12 cellular contexts compared by ENCODE assay signal in the genomic region with DNA sequence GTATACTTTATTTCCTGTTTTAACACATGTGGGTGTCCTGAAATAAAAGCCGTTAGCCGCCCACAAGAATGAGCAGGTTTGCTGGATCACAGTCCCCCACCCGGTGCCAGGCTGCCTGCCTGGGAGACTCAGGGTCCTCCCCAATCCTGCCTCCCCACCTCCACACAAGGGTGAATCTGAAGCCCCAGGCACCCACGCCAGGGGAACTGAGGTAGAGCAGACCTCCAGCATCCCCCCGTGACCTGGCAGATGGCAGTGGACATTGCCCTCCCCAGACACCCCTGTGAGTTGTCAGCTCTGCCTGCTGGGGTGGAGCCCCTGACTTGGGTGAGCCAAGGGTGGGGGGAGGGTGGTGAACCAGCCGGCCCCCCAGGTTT.
DNase-seq lines count a peak whose midpoint lies in the region; ATAC-seq and TF ChIP-seq lines count a peak whose summit lies in the region.
"Had no signal": no experiment of that assay in that cellular context is flagged by ENCODE, and none has a peak within 500 bp of the region (broad histone marks: within the 10 kb centered on the region; RNA-seq: fewer than 3 reads in every experiment).

No MANE protein-coding gene starts in this region.

- TF ChIP-seq POLR2A in lower leg skin (IDR thresholded peaks at IDR 0.05) (no peak), transverse colon (IDR thresholded peaks at IDR 0.05) (no peak)

- no peaks in the 10 kb centered on the region for H3K9me2 ChIP-seq in PC-9 (ENCODE audit: insufficient read depth)

- H2AFZ ChIP-seq in PC-9 (no peak overlapping the region), smooth muscle cell (ENCODE audit: low read depth) (no peak overlapping the region)

- H3K4me1 ChIP-seq in right atrium auricular region, result peaks cover 0 to 41% of the 10 kb centered on the region in 2 donors
- H3K4me1 ChIP-seq in PC-9 (replicated peaks; ENCODE audit: insufficient read depth), result peaks cover 3% of the 10 kb centered on the region
- peaks cover 0 to 27% (median 2%) of the 10 kb centered on the region in 4 donors for H3K4me1 ChIP-seq in transverse colon
- H3K4me1 ChIP-seq in smooth muscle cell (ENCODE audit: low read depth), result peaks cover 3% of the 10 kb centered on the region

- no peak for TF ChIP-seq EP300 in transverse colon (IDR thresholded peaks at IDR 0.05; ENCODE audit: low read depth)

- no peaks in the 10 kb centered on the region for H3K9me3 ChIP-seq in right atrium auricular region
- no peaks in the 10 kb centered on the region for H3K9me3 ChIP-seq in PC-9 (ENCODE audit: insufficient read depth, low read depth)
- no peaks in the 10 kb centered on the region for H3K9me3 ChIP-seq in transverse colon
- H3K9me3 ChIP-seq in smooth muscle cell (replicated peaks; ENCODE audit: low read depth), result no peaks in the 10 kb centered on the region

- H3K4me2 ChIP-seq in PC-9, result peak overlapping the region; percentile 70
- H3K4me2 ChIP-seq in smooth muscle cell, result no peak overlapping the region

- DNase-seq in cardiac septum (ENCODE audit: low spot score) (peak; percentile 73), right atrium auricular region (ENCODE audit: low spot score) (no peak), PC-9 (no peak), lower leg skin (ENCODE audit: low spot score in 2 of 2) (peak; percentile 14 to 87), transverse colon (peak; percentile 7), NCI-H69 (lab: John Stamatoyannopoulos, UW) (no peak), smooth muscle cell (lab: John Stamatoyannopoulos, UW; ENCODE audit: unreplicated experiment) (no peak)
- DNase-seq: activated naive CD4-positive, alpha-beta T cell; GDM1; NCI-H1048; occipital lobe had no signal

- no peak overlapping the region for H3K9ac ChIP-seq in smooth muscle cell (ENCODE audit: low read depth)

- WGBS in lower leg skin, 2 donors, result 65 to 85% methylated on average over 3 to 6 of the region's 6 CpGs
- 79% methylated on average over 6 of the region's 6 CpGs; no CpG with 5 or more reads in 1 of the 2 donors for whole genome bisulfite sequencing in transverse colon (ENCODE audit: low coverage in 1 of 2), 2 donors
- WGBS in smooth muscle cell (ENCODE audit: low lambda C conversion rate), result 90% methylated on average over 4 of the region's 6 CpGs

- H3K4me3 ChIP-seq in right atrium auricular region (no peak overlapping the region), PC-9 (no peak overlapping the region), lower leg skin (ENCODE audit: low read depth, poor library complexity, severe bottlenecking) (no peak overlapping the region), transverse colon (no peak overlapping the region), smooth muscle cell (no peak overlapping the region)

- intact Hi-C loops in cardiac septum (cut with DNase I) (no loop called here), PC-9 (cut with micrococcal nuclease; ENCODE audit: unreplicated experiment) (no loop called here), lower leg skin (cut with DNase I; ENCODE audit: low total_unique reads) (no loop called here), transverse colon (cut with DNase I; ENCODE audit: low total_unique reads) (no loop called here)

- in situ Hi-C loops in transverse colon (cut with MboI; ENCODE audit: low pct_ligation_motif_present in 1 of 4, low pct_unique_long_range_greater_than_20kb in 1 of 4, low sequenced_read_pairs in 3 of 4), result no loop called here

- H3K36me3 ChIP-seq in right atrium auricular region (no peaks in the 10 kb centered on the region), PC-9 (ENCODE audit: low read depth) (no peaks in the 10 kb centered on the region), transverse colon (no peaks in the 10 kb centered on the region), smooth muscle cell (ENCODE audit: low read depth) (no peaks in the 10 kb centered on the region)

- H3K27me3 ChIP-seq in right atrium auricular region (no peaks in the 10 kb centered on the region), PC-9 (ENCODE audit: insufficient read depth, low read depth) (no peaks in the 10 kb centered on the region), transverse colon (no peaks in the 10 kb centered on the region), smooth muscle cell (ENCODE audit: low read depth) (no peaks in the 10 kb centered on the region)

- H3K27ac ChIP-seq in right atrium auricular region (no peak overlapping the region), PC-9 (no peak overlapping the region), transverse colon (no peak overlapping the region), smooth muscle cell (ENCODE audit: low read depth) (no peak overlapping the region)

- no TSS peak for BruUV-seq in PC-9 (replicated peaks; lab: Mats Ljungman, UMichigan)

- H3F3A ChIP-seq in PC-9 (ENCODE audit: insufficient read depth, low read depth) (no peaks in the 10 kb centered on the region), smooth muscle cell (ENCODE audit: low read depth) (no peaks in the 10 kb centered on the region)

- no peaks in the 10 kb centered on the region for H3K79me2 ChIP-seq in PC-9 (ENCODE audit: low read depth)
- H3K79me2 ChIP-seq in smooth muscle cell (ENCODE audit: low read depth), result no peaks in the 10 kb centered on the region

- CTCF ChIA-PET in PC-9 (lab: Charles Lee), result interaction anchor here (0.6 kb wide), 1 partner anchor 115 kb away, joined by 3 read pairs; a partner anchor contains a TSS

- POLR2A ChIA-PET in PC-9 (lab: Charles Lee; ENCODE audit: unreplicated experiment), result interaction anchor here (0.6 to 1.0 kb wide), 2 partner anchors 68 to 110 kb away, joined by 4 to 9 read pairs; no protein-coding TSS in a partner anchor

- no peak for ATAC-seq in GM19328 (IDR thresholded peaks at IDR 0.05; ENCODE audit: unreplicated experiment)

- no peaks in the 10 kb centered on the region for H4K20me1 ChIP-seq in PC-9 (ENCODE audit: insufficient read depth)
- no peaks in the 10 kb centered on the region for H4K20me1 ChIP-seq in smooth muscle cell (ENCODE audit: low read depth)

- TF ChIP-seq CTCF in right atrium auricular region (IDR thresholded peaks at IDR 0.05) (no peak), PC-9 (conservative IDR thresholded peaks at IDR 0.05) (no peak), lower leg skin (IDR thresholded peaks at IDR 0.05) (no peak), transverse colon (IDR thresholded peaks at IDR 0.05) (no peak), smooth muscle cell (IDR thresholded peaks at IDR 0.05; ENCODE audit: borderline replicate concordance, insufficient read depth, poor library complexity, severe bottlenecking) (no peak)

Comparison
In these comparisons a context has a peak if more than half of its experiments do, and no peak if none do; other contexts are left out.
1. DNase-seq: peak in cardiac septum (single experiment), lower leg skin (2 of 2) and transverse colon (single experiment); none in right atrium auricular region (single experiment), PC-9 (0 of 2), NCI-H69 (single experiment) and smooth muscle cell (single experiment).